8 cellular contexts compared by ENCODE assay signal in the genomic region with DNA sequence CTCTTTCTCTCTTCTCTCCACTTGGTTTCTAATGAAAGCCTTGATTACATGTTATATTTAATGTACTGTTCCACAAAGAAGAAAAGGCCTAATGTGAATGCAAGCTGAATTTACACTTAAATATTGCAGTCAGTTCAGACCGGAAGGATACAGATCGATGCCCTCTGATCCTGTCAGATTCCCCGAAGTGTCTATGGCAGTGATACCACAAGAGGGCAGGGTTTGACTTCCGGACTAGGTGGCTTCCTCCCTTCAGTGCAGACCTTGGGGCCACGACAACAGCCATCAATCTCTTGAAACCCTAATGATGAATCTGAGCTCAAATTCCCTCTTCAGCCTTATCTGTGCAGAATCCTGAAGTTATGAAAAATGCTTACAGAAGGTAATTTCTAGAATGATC. TPM values are rescaled to one million over a fixed set of nuclear protein-coding genes. Genes with fewer than 3 reads are reported as not detected.
A peak's percentile ranks its signal among the peaks of the same experiment; 100 is the strongest.
DNase-seq lines count a peak whose midpoint lies in the region; ATAC-seq and TF ChIP-seq lines count a peak whose summit lies in the region.

No MANE protein-coding gene starts in this region.

- no peak overlapping the region for H3K27ac Mint-ChIP-seq in stimulated activated effector memory CD8-positive, alpha-beta T cell treated with anti-CD3 and anti-CD28 coated beads, Interleukin-12 subunit alpha, Interleukin-12 subunit beta, amount 100 ng/mL, for 72 hours
- H3K27ac Mint-ChIP-seq in CD8-positive, alpha-beta memory T cell, result no peak overlapping the region

- peaks cover 5% of the 10 kb centered on the region for H3K9me3 Mint-ChIP-seq in stimulated activated effector memory CD8-positive, alpha-beta T cell treated with anti-CD3 and anti-CD28 coated beads, Interleukin-12 subunit alpha, Interleukin-12 subunit beta, amount 100 ng/mL, for 72 hours
- no peaks in the 10 kb centered on the region for H3K9me3 Mint-ChIP-seq in CD8-positive, alpha-beta memory T cell

- POLR2A ChIA-PET in CD8-positive, alpha-beta memory T cell (lab: Charles Lee), result no interaction called here

- H3K4me1 Mint-ChIP-seq in stimulated activated effector memory CD8-positive, alpha-beta T cell treated with anti-CD3 and anti-CD28 coated beads, Interleukin-12 subunit alpha, Interleukin-12 subunit beta, amount 100 ng/mL, for 72 hours, result no peaks in the 10 kb centered on the region
- peaks cover 0 to 5% (median 0%) of the 10 kb centered on the region in 3 donors for H3K4me1 Mint-ChIP-seq in CD8-positive, alpha-beta memory T cell

- H3K27me3 ChIP-seq in CD8-positive, alpha-beta memory T cell (ENCODE audit: insufficient read depth, low read length, poor library complexity, severe bottlenecking), result no peaks in the 10 kb centered on the region

- H3K27me3 Mint-ChIP-seq in CD8-positive, alpha-beta memory T cell, result no peaks in the 10 kb centered on the region

- no peak overlapping the region for H3K4me3 ChIP-seq in CD8-positive, alpha-beta memory T cell (ENCODE audit: low read length)

- H3K4me1 ChIP-seq in CD8-positive, alpha-beta memory T cell (ENCODE audit: insufficient read depth, low read length), result no peaks in the 10 kb centered on the region

- peak; percentile 27 for DNase-seq in A172 (ENCODE audit: low spot score)
- peak; percentile 58 for DNase-seq in NAMALWA (ENCODE audit: low spot score)
- peak; percentile 46 for DNase-seq in SKM-1 treated with dmso at 0.1 percent for 144 hours (lab: John Stamatoyannopoulos, UW; ENCODE audit: unreplicated experiment)
- peak; percentile 61 for DNase-seq in glomerular visceral epithelial cell (ENCODE audit: extremely low spot score)
- no peak for DNase-seq in stimulated activated effector memory CD8-positive, alpha-beta T cell treated with anti-CD3 and anti-CD28 coated beads, Interleukin-12 subunit alpha, Interleukin-12 subunit beta, amount 100 ng/mL, for 72 hours (ENCODE audit: low spot score in 2 of 2)
- no peak for DNase-seq in CD8-positive, alpha-beta memory T cell

- CTCF ChIA-PET in CD8-positive, alpha-beta memory T cell (lab: Charles Lee), result interaction anchor here (1.1 kb wide), 1 partner anchor 8 kb away, joined by 3 read pairs; no protein-coding TSS in a partner anchor

- H3K9me3 ChIP-seq in CD8-positive, alpha-beta memory T cell (ENCODE audit: low read length), result no peaks in the 10 kb centered on the region

- peak; percentile 36; the same call in 1 of the 2 replicates for TF ChIP-seq CTCF in GM12874 (IDR thresholded peaks at IDR 0.05; ENCODE audit: insufficient read depth, low read depth, low read length)

- ATAC-seq in HG02623 (IDR thresholded peaks at IDR 0.05; ENCODE audit: unreplicated experiment), result peak; percentile 79
- peak; percentile 42 for ATAC-seq in stimulated activated effector memory CD8-positive, alpha-beta T cell treated with anti-CD3 and anti-CD28 coated beads, Interleukin-12 subunit alpha, Interleukin-12 subunit beta, amount 100 ng/mL, for 72 hours

- no peaks in the 10 kb centered on the region for H3K36me3 ChIP-seq in CD8-positive, alpha-beta memory T cell (ENCODE audit: insufficient read depth, low read length)

- no peak overlapping the region for H3K27ac ChIP-seq in CD8-positive, alpha-beta memory T cell (ENCODE audit: low read depth, low read length)

- no peak overlapping the region for H3K4me3 Mint-ChIP-seq in stimulated activated effector memory CD8-positive, alpha-beta T cell treated with anti-CD3 and anti-CD28 coated beads, Interleukin-12 subunit alpha, Interleukin-12 subunit beta, amount 100 ng/mL, for 72 hours
- H3K4me3 Mint-ChIP-seq in CD8-positive, alpha-beta memory T cell, result no peak overlapping the region

- H3K36me3 Mint-ChIP-seq in stimulated activated effector memory CD8-positive, alpha-beta T cell treated with anti-CD3 and anti-CD28 coated beads, Interleukin-12 subunit alpha, Interleukin-12 subunit beta, amount 100 ng/mL, for 72 hours, result no peaks in the 10 kb centered on the region
- H3K36me3 Mint-ChIP-seq in CD8-positive, alpha-beta memory T cell, result no peaks in the 10 kb centered on the region

RNA-seq across cellular contexts. Expression of gene AGTR1, which starts 29.5 kb away (rescaled TPM):
- not detected in 2 replicates for total RNA-seq in A172 (2014; rRNA removed; shearing (Covaris generic))
- not detected for total RNA-seq in CD8-positive, alpha-beta memory T cell
- not detected for polyA plus RNA-seq in CD8-positive, alpha-beta memory T cell

Comparison
In these comparisons a context has a peak if more than half of its experiments do, and no peak if none do; other contexts are left out.
1. DNase-seq: peak in A172 (single experiment), NAMALWA (single experiment), SKM-1 treated with dmso at 0.1 percent for 144 hours (single experiment) and glomerular visceral epithelial cell (single experiment); none in stimulated activated effector memory CD8-positive, alpha-beta T cell treated with anti-CD3 and anti-CD28 coated beads, Interleukin-12 subunit alpha, Interleukin-12 subunit beta, amount 100 ng/mL, for 72 hours (0 of 2) and CD8-positive, alpha-beta memory T cell (0 of 5).